In genomic region chr7:75906991-75907667, GRCh38 we compare ENCODE assay signal across 1 cellular context.
TF ChIP-seq lines count a peak whose summit lies in the region.

No MANE protein-coding gene starts in this region.

TF ChIP-seq in K562, 482 proteins besides CTCF, POLR2A, EP300 and RAD21 (continued from another document and continues in another):
- peak; percentile 72; the same call in 1 of the 2 replicates for TF ChIP-seq ZEB2 (IDR thresholded peaks at IDR 0.05)
- peak; percentile 73 for TF ChIP-seq HDAC2 (IDR thresholded peaks at IDR 0.05)
- 0 out of 2 replicates have a peak, but pooled peaks have one; percentile 68 for TF ChIP-seq MECOM (CRISPR knock-in tag; IDR thresholded peaks at IDR 0.05)
- no peak for TF ChIP-seq SNRNP70 (optimal IDR thresholded peaks at IDR 0.05; ENCODE audit: low read depth, low read length)
- peak in 1 of 2 experiments; percentile 32; a peak in 2 of 4 replicates for TF ChIP-seq ARNT (IDR thresholded peaks at IDR 0.05)
- no peak for TF ChIP-seq NUFIP1 (IDR thresholded peaks at IDR 0.05; ENCODE audit: partially characterized antibody)
- no peak for TF ChIP-seq BMI1 (IDR thresholded peaks at IDR 0.05; ENCODE audit: low read length)
- peak; percentile 51; the same call in 1 of the 2 replicates for TF ChIP-seq MAFF (IDR thresholded peaks at IDR 0.05; ENCODE audit: low read length)
- TF ChIP-seq STAT6 (CRISPR knock-in tag; IDR thresholded peaks at IDR 0.05) = no peak
- TF ChIP-seq XRCC3 (IDR thresholded peaks at IDR 0.05) = no peak
- no peak for TF ChIP-seq PPARD (CRISPR knock-in tag; IDR thresholded peaks at IDR 0.05)
- TF ChIP-seq SMARCE1 (IDR thresholded peaks at IDR 0.05) = peak; percentile 74; the same call in 1 of the 2 replicates
- TF ChIP-seq ADNP (tag; IDR thresholded peaks at IDR 0.05) = 0 out of 2 replicates have a peak, but pooled peaks have one; percentile 39
- TF ChIP-seq SMARCA4 (IDR thresholded peaks at IDR 0.05) = peak; percentile 75; the same call in 1 of the 2 replicates
- TF ChIP-seq TEAD2 (tag; IDR thresholded peaks at IDR 0.05) = no peak
- peak; percentile 81 for TF ChIP-seq NR2C1 (IDR thresholded peaks at IDR 0.05)
- peak; percentile 93 for TF ChIP-seq NR2C1 (tag; IDR thresholded peaks at IDR 0.05)
- TF ChIP-seq ZBTB8A (IDR thresholded peaks at IDR 0.05; ENCODE audit: partially characterized antibody) = no peak
- no peak for TF ChIP-seq ZFP30 (CRISPR knock-in tag; IDR thresholded peaks at IDR 0.05; ENCODE audit: borderline replicate concordance)
- TF ChIP-seq CBFA2T3 (IDR thresholded peaks at IDR 0.05) = peak; percentile 13; the same call in 1 of the 2 replicates
- no peak for TF ChIP-seq TCF7 (IDR thresholded peaks at IDR 0.05; ENCODE audit: borderline replicate concordance)
- TF ChIP-seq ESRRA (IDR thresholded peaks at IDR 0.05; ENCODE audit: borderline replicate concordance, low read depth) = peak; percentile 95
- TF ChIP-seq AFF4 (CRISPR knock-in tag; IDR thresholded peaks at IDR 0.05) = no peak
- TF ChIP-seq POLR2AphosphoS2 (IDR thresholded peaks at IDR 0.05; ENCODE audit: low read length) = no peak
- peak; percentile 47; the same call in 1 of the 2 replicates for TF ChIP-seq JUN (IDR thresholded peaks at IDR 0.05; ENCODE audit: borderline replicate concordance, low read depth, low read length)
- no peak for TF ChIP-seq JUN (CRISPR knock-in tag; IDR thresholded peaks at IDR 0.05; ENCODE audit: borderline replicate concordance)
- TF ChIP-seq NBN (IDR thresholded peaks at IDR 0.05; ENCODE audit: low read depth) = 0 out of 2 replicates have a peak, but pooled peaks have one; percentile 66
- no peak for TF ChIP-seq NCOR1 (IDR thresholded peaks at IDR 0.05)
- TF ChIP-seq ZNF408 (CRISPR knock-in tag; IDR thresholded peaks at IDR 0.05; ENCODE audit: low read depth) = no peak
- peak; percentile 65; the same call in 1 of the 2 replicates for TF ChIP-seq L3MBTL2 (IDR thresholded peaks at IDR 0.05)
- no peak for TF ChIP-seq ID3 (CRISPR knock-in tag; IDR thresholded peaks at IDR 0.05)
- peak; percentile 95 for TF ChIP-seq ID3 (tag; IDR thresholded peaks at IDR 0.05)
- peak; percentile 7; the same call in 1 of the 2 replicates for TF ChIP-seq HCFC1 (IDR thresholded peaks at IDR 0.05; ENCODE audit: low read depth, low read length)
- 0 out of 2 replicates have a peak, but pooled peaks have one; percentile 19 for TF ChIP-seq GATAD2A (IDR thresholded peaks at IDR 0.05)
- TF ChIP-seq HNRNPL (IDR thresholded peaks at IDR 0.05; ENCODE audit: low read depth, low read length) = no peak
- TF ChIP-seq BCLAF1 (IDR thresholded peaks at IDR 0.05; ENCODE audit: borderline replicate concordance in 1 of 2, control insufficient read depth in 1 of 2, low read depth in 2 of 2, low read length in 1 of 2) = no peak
- TF ChIP-seq HDAC1 (IDR thresholded peaks at IDR 0.05) = 0 out of 4 replicates have a peak, but pooled peaks of 1 of the 2 experiments have one; percentile 35
- no peak for TF ChIP-seq ZNF584 (CRISPR knock-in tag; IDR thresholded peaks at IDR 0.05; ENCODE audit: low read depth)
- peak; percentile 95 for TF ChIP-seq ZNF263 (CRISPR knock-in tag; IDR thresholded peaks at IDR 0.05; ENCODE audit: borderline replicate concordance)
- TF ChIP-seq NFYB (IDR thresholded peaks at IDR 0.05; ENCODE audit: extremely low read depth, insufficient read length) = no peak
- peak; percentile 96 for TF ChIP-seq NFE2 (IDR thresholded peaks at IDR 0.05; ENCODE audit: low read depth)
- peak in 1 of 2 experiments; percentile 60; a peak in 2 of 4 replicates for TF ChIP-seq FOXK2 (conservative IDR thresholded peaks at IDR 0.05 in 1 of 2, IDR thresholded peaks at IDR 0.05 in 1 of 2; ENCODE audit: low read depth in 2 of 2)
- TF ChIP-seq BHLHE40 (IDR thresholded peaks at IDR 0.05; ENCODE audit: low read length) = peak; percentile 6; the same call in 1 of the 2 replicates
- TF ChIP-seq UBTF (IDR thresholded peaks at IDR 0.05; ENCODE audit: borderline replicate concordance in 1 of 2, low read depth in 2 of 2, low read length in 2 of 2) = no peak
- peak; percentile 77; the same call in 1 of the 2 replicates for TF ChIP-seq JUND (IDR thresholded peaks at IDR 0.05; ENCODE audit: borderline replicate concordance, low read depth, low read length)
- TF ChIP-seq JUND (tag; IDR thresholded peaks at IDR 0.05; ENCODE audit: borderline replicate concordance, low read depth, low read length) = peak; percentile 81; the same call in 1 of the 3 replicates
- no peak for TF ChIP-seq THRB (CRISPR knock-in tag; conservative IDR thresholded peaks at IDR 0.05)
- TF ChIP-seq MYC (IDR thresholded peaks at IDR 0.05; ENCODE audit: low read depth, low read length) = peak; percentile 21; the same call in 1 of the 2 replicates
- no peak for TF ChIP-seq MYC (CRISPR knock-in tag; IDR thresholded peaks at IDR 0.05; ENCODE audit: borderline replicate concordance, low read depth)
- peak; percentile 25; the same call in 1 of the 2 replicates for TF ChIP-seq GABPA (tag; conservative IDR thresholded peaks at IDR 0.05; ENCODE audit: low read depth)
- TF ChIP-seq CEBPG (CRISPR knock-in tag; IDR thresholded peaks at IDR 0.05) = no peak
- TF ChIP-seq CEBPG (tag; conservative IDR thresholded peaks at IDR 0.05 in 1 of 2, IDR thresholded peaks at IDR 0.05 in 1 of 2) = 0 out of 4 replicates have a peak, but pooled peaks of 1 of the 2 experiments have one; percentile 27
- TF ChIP-seq NFE2L1 (tag; IDR thresholded peaks at IDR 0.05; ENCODE audit: borderline replicate concordance, low read depth) = no peak
- TF ChIP-seq IRF9 (tag; IDR thresholded peaks at IDR 0.05) = no peak
- TF ChIP-seq DLX4 (CRISPR knock-in tag; IDR thresholded peaks at IDR 0.05) = no peak
- peak; percentile 83; the same call in 1 of the 2 replicates for TF ChIP-seq EHMT2 (IDR thresholded peaks at IDR 0.05)
- TF ChIP-seq CBFA2T2 (conservative IDR thresholded peaks at IDR 0.05) = no peak
- TF ChIP-seq ZKSCAN1 (IDR thresholded peaks at IDR 0.05; ENCODE audit: low read depth, low read length) = no peak
- peak; percentile 93 for TF ChIP-seq ZNF766 (CRISPR knock-in tag; conservative IDR thresholded peaks at IDR 0.05)
